ENCODE assay signal across 21 cellular contexts in genomic region chrX:65635824-65636223, GRCh38. TPM values are rescaled to one million over a fixed set of nuclear protein-coding genes. Genes with fewer than 3 reads are reported as not detected.
DNase-seq lines count a peak whose midpoint lies in the region; ATAC-seq and TF ChIP-seq lines count a peak whose summit lies in the region.
"Had no signal": no experiment of that assay in that cellular context is flagged by ENCODE, and none has a peak within 500 bp of the region (broad histone marks: within the 10 kb centered on the region; RNA-seq: fewer than 3 reads in every experiment).

No MANE protein-coding gene starts in this region.

- H3K4me1 ChIP-seq in SK-N-SH (ENCODE audit: control insufficient read depth in 1 of 2, insufficient read depth in 2 of 2, low read depth in 1 of 2, low read length in 1 of 2) (no peaks in the 10 kb centered on the region), vagina (peaks cover 12% of the 10 kb centered on the region)
- H3K4me1 ChIP-seq: HAP-1, neural progenitor cell had no signal

- H3K9me3 ChIP-seq in SK-N-SH (no peaks in the 10 kb centered on the region), vagina (no peaks in the 10 kb centered on the region)
- H3K9me3 ChIP-seq: HAP-1 had no signal

- no peak overlapping the region for H3K9ac ChIP-seq in SK-N-SH
- H3K9ac ChIP-seq: neural progenitor cell had no signal

- H3K27ac ChIP-seq in SK-N-SH (ENCODE audit: low read depth in 2 of 2, low read length in 1 of 2) (no peak overlapping the region; a peak in 1 of 4 replicates), vagina (peak overlapping the region; percentile 81)
- H3K27ac ChIP-seq: 22Rv1, neural progenitor cell, PC-9 had no signal

- TF ChIP-seq EP300 in SK-N-SH (IDR thresholded peaks at IDR 0.05; ENCODE audit: borderline replicate concordance in 1 of 2, low read depth in 1 of 2, low read length in 1 of 2): no peak

- POLR2A ChIA-PET in SK-N-SH (lab: Yijun Ruan, JAX): interaction anchor here (0.7 kb wide), 1 partner anchor 10 kb away, joined by 3 read pairs; no protein-coding TSS in a partner anchor

- TF ChIP-seq CTCF in SK-N-SH (IDR thresholded peaks at IDR 0.05) (no peak), vagina (IDR thresholded peaks at IDR 0.05) (no peak)

- CTCF ChIA-PET in SK-N-SH (lab: Yijun Ruan, JAX): no interaction called here

- WGBS in SK-N-SH (ENCODE audit: low lambda C conversion rate): 35% methylated on average over 2 of the region's 2 CpGs

- no peaks in the 10 kb centered on the region for H3F3A ChIP-seq in SK-N-SH (replicated peaks; ENCODE audit: insufficient read depth)

- ATAC-seq in SK-N-SH treated with all-trans-retinoic acid at 6 μM for 48 hours (peak; percentile 33; the same call in 2 of the 3 replicates), left ventricle myocardium superior (peak; percentile 33), sciatic nerve (peak; percentile 57)
- ATAC-seq: activated naive CD8-positive, alpha-beta T cell treated with anti-CD3 and anti-CD28 coated beads, Interleukin-2, amount 50 U/mL, for 24 hours; stimulated activated naive CD8-positive, alpha-beta T cell treated with anti-CD3 and anti-CD28 coated beads, Interleukin-15, amount 100 ng/mL, for 72 hours had no signal

- H3K9me2 ChIP-seq in SK-N-SH: no peaks in the 10 kb centered on the region

- in situ Hi-C loops in ACHN (cut with HindIII; ENCODE audit: low pct_ligation_motif_present, low pct_unique_long_range_greater_than_20kb, low sequenced_read_pairs): no loop called here

- no peak for TF ChIP-seq RAD21 in SK-N-SH (IDR thresholded peaks at IDR 0.05; ENCODE audit: low read length)

- H3K4me3 ChIP-seq in SK-N-SH (ENCODE audit: low read depth in 2 of 2, low read length in 1 of 2) (no peak overlapping the region), vagina (no peak overlapping the region)
- H3K4me3 ChIP-seq: HAP-1, neural progenitor cell, PC-9 had no signal

- H3K27me3 ChIP-seq in SK-N-SH (ENCODE audit: insufficient read depth) (no peaks in the 10 kb centered on the region; the same call in 1 of the 2 replicates), vagina (no peaks in the 10 kb centered on the region)
- H3K27me3 ChIP-seq: neural progenitor cell had no signal

- no peak for TF ChIP-seq POLR2A in vagina (IDR thresholded peaks at IDR 0.05)

- H3K79me2 ChIP-seq in SK-N-SH (ENCODE audit: insufficient read depth): no peaks in the 10 kb centered on the region

- DNase-seq in SK-N-SH (no peak), left ventricle myocardium superior (no peak), sciatic nerve (ENCODE audit: low spot score) (no peak), vagina (ENCODE audit: extremely low spot score in 2 of 2) (no peak), ACHN (no peak), NCI-H748 treated with DMSO at 0.1 percent for 48 hours (lab: John Stamatoyannopoulos, UW) (no peak), NCI-H2081 (lab: John Stamatoyannopoulos, UW) (no peak)
- DNase-seq: activated CD4-positive, alpha-beta T cell treated with anti-CD3 and anti-CD28 coated beads for 1 hour; activated naive CD8-positive, alpha-beta T cell treated with anti-CD3 and anti-CD28 coated beads, Interleukin-2, amount 50 U/mL, for 24 hours; effector CD4-positive, alpha-beta T cell; islet precursor cell; NCI-H1417 treated with DMSO at 0.1 percent for 48 hours; NCI-H2171 treated with DMSO at 0.1 percent for 48 hours; PC-9; stimulated activated CD4-positive, alpha-beta T cell treated with anti-CD3 and anti-CD28 coated beads, Interleukin-1b, Interleukin-23, amount 100 ng/mL, for 48 hours; stimulated activated naive CD8-positive, alpha-beta T cell treated with anti-CD3 and anti-CD28 coated beads, Interleukin-15, amount 100 ng/mL, for 72 hours; T1000 had no signal

- H4K20me1 ChIP-seq in SK-N-SH (ENCODE audit: insufficient read depth): no peaks in the 10 kb centered on the region

- H2AFZ ChIP-seq in SK-N-SH (ENCODE audit: low read depth): no peak overlapping the region
- H2AFZ ChIP-seq: neural progenitor cell, PC-9 had no signal

- intact Hi-C loops in left ventricle myocardium superior (cut with micrococcal nuclease) (no loop called here), sciatic nerve (cut with DNase I) (no loop called here), vagina (cut with DNase I) (no loop called here)

- no peak overlapping the region for H3K4me2 ChIP-seq in SK-N-SH
- H3K4me2 ChIP-seq: neural progenitor cell, PC-9 had no signal

- H3K36me3 ChIP-seq in SK-N-SH (replicated peaks in 1 of 2; ENCODE audit: control insufficient read depth in 1 of 2, insufficient read depth in 2 of 2, low read length in 1 of 2): no peaks in the 10 kb centered on the region
- no peaks in the 10 kb centered on the region for H3K36me3 ChIP-seq in vagina
- H3K36me3 ChIP-seq: HAP-1, neural progenitor cell had no signal

TF ChIP-seq in SK-N-SH treated with all-trans-retinoic acid at 6 μM for 48 hours, 23 proteins besides CTCF, POLR2A, EP300 and RAD21:
- TF ChIP-seq, protein P1, sequence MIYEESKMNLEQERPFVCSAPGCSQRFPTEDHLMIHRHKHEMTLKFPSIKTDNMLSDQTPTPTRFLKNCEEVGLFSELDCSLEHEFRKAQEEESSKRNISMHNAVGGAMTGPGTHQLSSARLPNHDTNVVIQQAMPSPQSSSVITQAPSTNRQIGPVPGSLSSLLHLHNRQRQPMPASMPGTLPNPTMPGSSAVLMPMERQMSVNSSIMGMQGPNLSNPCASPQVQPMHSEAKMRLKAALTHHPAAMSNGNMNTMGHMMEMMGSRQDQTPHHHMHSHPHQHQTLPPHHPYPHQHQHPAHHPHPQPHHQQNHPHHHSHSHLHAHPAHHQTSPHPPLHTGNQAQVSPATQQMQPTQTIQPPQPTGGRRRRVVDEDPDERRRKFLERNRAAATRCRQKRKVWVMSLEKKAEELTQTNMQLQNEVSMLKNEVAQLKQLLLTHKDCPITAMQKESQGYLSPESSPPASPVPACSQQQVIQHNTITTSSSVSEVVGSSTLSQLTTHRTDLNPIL (CRISPR knock-in tag; IDR thresholded peaks at IDR 0.05; ENCODE audit: low read depth): no peak
- TF ChIP-seq PPARA (CRISPR knock-in tag; IDR thresholded peaks at IDR 0.05; ENCODE audit: borderline replicate concordance) (no peak), POU6F1 (CRISPR knock-in tag; IDR thresholded peaks at IDR 0.05; ENCODE audit: borderline replicate concordance, low read depth) (no peak), ESRRG (CRISPR knock-in tag; IDR thresholded peaks at IDR 0.05) (no peak), ZNF565 (CRISPR knock-in tag; conservative IDR thresholded peaks at IDR 0.05; ENCODE audit: low read depth) (no peak), TCF4 (CRISPR knock-in tag; IDR thresholded peaks at IDR 0.05; ENCODE audit: borderline replicate concordance) (no peak), ZNF8 (CRISPR knock-in tag; IDR thresholded peaks at IDR 0.05) (no peak)

TF ChIP-seq in SK-N-SH, 30 proteins besides CTCF, POLR2A, EP300 and RAD21:
- TF ChIP-seq EZH2phosphoT487 (IDR thresholded peaks at IDR 0.05; ENCODE audit: borderline replicate concordance, low read depth) (no peak), GABPA (IDR thresholded peaks at IDR 0.05; ENCODE audit: low read depth) (no peak), FOXJ3 (CRISPR knock-in tag; IDR thresholded peaks at IDR 0.05) (no peak), MXI1 (IDR thresholded peaks at IDR 0.05; ENCODE audit: low read depth, low read length) (no peak), MAX (IDR thresholded peaks at IDR 0.05; ENCODE audit: low read depth) (no peak), RXRA (IDR thresholded peaks at IDR 0.05; ENCODE audit: borderline replicate concordance, low read depth) (no peak), USF2 (IDR thresholded peaks at IDR 0.05; ENCODE audit: borderline replicate concordance, low read depth, low read length) (no peak), TEAD4 (IDR thresholded peaks at IDR 0.05; ENCODE audit: borderline replicate concordance, insufficient read depth) (no peak)
- TF ChIP-seq, protein P2, sequence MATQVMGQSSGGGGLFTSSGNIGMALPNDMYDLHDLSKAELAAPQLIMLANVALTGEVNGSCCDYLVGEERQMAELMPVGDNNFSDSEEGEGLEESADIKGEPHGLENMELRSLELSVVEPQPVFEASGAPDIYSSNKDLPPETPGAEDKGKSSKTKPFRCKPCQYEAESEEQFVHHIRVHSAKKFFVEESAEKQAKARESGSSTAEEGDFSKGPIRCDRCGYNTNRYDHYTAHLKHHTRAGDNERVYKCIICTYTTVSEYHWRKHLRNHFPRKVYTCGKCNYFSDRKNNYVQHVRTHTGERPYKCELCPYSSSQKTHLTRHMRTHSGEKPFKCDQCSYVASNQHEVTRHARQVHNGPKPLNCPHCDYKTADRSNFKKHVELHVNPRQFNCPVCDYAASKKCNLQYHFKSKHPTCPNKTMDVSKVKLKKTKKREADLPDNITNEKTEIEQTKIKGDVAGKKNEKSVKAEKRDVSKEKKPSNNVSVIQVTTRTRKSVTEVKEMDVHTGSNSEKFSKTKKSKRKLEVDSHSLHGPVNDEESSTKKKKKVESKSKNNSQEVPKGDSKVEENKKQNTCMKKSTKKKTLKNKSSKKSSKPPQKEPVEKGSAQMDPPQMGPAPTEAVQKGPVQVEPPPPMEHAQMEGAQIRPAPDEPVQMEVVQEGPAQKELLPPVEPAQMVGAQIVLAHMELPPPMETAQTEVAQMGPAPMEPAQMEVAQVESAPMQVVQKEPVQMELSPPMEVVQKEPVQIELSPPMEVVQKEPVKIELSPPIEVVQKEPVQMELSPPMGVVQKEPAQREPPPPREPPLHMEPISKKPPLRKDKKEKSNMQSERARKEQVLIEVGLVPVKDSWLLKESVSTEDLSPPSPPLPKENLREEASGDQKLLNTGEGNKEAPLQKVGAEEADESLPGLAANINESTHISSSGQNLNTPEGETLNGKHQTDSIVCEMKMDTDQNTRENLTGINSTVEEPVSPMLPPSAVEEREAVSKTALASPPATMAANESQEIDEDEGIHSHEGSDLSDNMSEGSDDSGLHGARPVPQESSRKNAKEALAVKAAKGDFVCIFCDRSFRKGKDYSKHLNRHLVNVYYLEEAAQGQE (IDR thresholded peaks at IDR 0.05; ENCODE audit: low read depth, low read length): no peak

RNA-seq across cellular contexts. Expression of gene MSN, which starts 31.6 kb away (rescaled TPM):
- 189 and 226 TPM in 2 replicates for polyA plus RNA-seq in SK-N-SH (2012; rRNA removed)
- polyA plus RNA-seq in SK-N-SH (2012; cell fraction: cytosol; rRNA removed): 139 and 159 TPM in 2 replicates
- polyA plus RNA-seq in SK-N-SH (2012; cell fraction: nucleus; rRNA removed): 133 and 207 TPM in 2 replicates
- total RNA-seq in left ventricle myocardium superior (91.2 TPM), sciatic nerve (325 TPM), vagina (192 TPM)
